In the genomic region with DNA sequence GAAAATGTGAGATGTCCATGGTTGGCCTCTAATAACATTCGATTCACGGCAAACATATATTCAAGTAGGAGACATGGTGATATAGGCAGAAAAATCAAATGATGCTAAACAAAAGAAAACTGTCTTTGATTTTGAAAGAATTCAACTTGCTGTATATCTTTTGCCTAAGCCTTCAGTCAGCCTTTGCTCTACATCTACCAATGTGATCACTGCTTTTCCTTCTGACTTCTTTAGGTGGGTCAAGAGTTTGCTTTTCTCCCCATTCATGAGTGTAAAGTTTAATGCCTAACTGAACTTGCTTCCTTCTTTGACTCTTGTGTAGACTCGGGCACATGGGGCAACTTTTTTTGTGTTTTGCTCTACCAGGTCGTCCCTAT, we compare ENCODE assay signal across 8 cellular contexts. TPM values are rescaled to one million over a fixed set of nuclear protein-coding genes. Genes with fewer than 3 reads are reported as not detected.
DNase-seq lines count a peak whose midpoint lies in the region; ATAC-seq, FAIRE-seq and TF ChIP-seq lines count a peak whose summit lies in the region.

No MANE protein-coding gene starts in this region.

- no peak for FAIRE-seq in keratinocyte (lab: Jason Lieb, UNC)

- peak overlapping the region; percentile 80 for H3K4me2 ChIP-seq in keratinocyte (ENCODE audit: control insufficient read depth, extremely low read depth, insufficient read depth, low read depth, low read length)

- H3K4me1 Mint-ChIP-seq in activated T-cell treated with anti-CD3 and anti-CD28 coated beads, Interleukin-2, amount 50 U/mL, for 4 hours (ENCODE audit: low read depth): peaks cover 9% of the 10 kb centered on the region
- peaks cover 4 to 17% of the 10 kb centered on the region in 2 donors for H3K4me1 Mint-ChIP-seq in immature natural killer cell
- H3K4me1 Mint-ChIP-seq in activated naive CD4-positive, alpha-beta T cell treated with anti-CD3 and anti-CD28 coated beads, Interleukin-2, amount 10 ng/mL, durations not matched to agents 7 days and 5 days: peaks cover 14% of the 10 kb centered on the region

- no peaks in the 10 kb centered on the region for H3K9me1 ChIP-seq in keratinocyte (ENCODE audit: control insufficient read depth, extremely low read depth, insufficient read depth, low read length)

- H3K27ac Mint-ChIP-seq in immature natural killer cell: no peak overlapping the region
- H3K27ac Mint-ChIP-seq in activated naive CD4-positive, alpha-beta T cell treated with anti-CD3 and anti-CD28 coated beads, Interleukin-2, amount 10 ng/mL, durations not matched to agents 7 days and 5 days: no peak overlapping the region

- no peak overlapping the region for H3K4me3 Mint-ChIP-seq in activated T-cell treated with anti-CD3 and anti-CD28 coated beads, Interleukin-2, amount 50 U/mL, for 4 hours
- no peak overlapping the region for H3K4me3 Mint-ChIP-seq in immature natural killer cell
- no peak overlapping the region for H3K4me3 Mint-ChIP-seq in activated naive CD4-positive, alpha-beta T cell treated with anti-CD3 and anti-CD28 coated beads, Interleukin-2, amount 10 ng/mL, durations not matched to agents 7 days and 5 days

- H3K36me3 ChIP-seq in SJCRH30 (peaks cover 12% of the 10 kb centered on the region), keratinocyte (ENCODE audit: control insufficient read depth in 2 of 2, extremely low read depth in 1 of 2, insufficient read depth in 2 of 2, low read length in 2 of 2) (peaks cover 2 to 6% of the 10 kb centered on the region in 2 experiments), upper lobe of left lung (peaks cover 0 to 32% (median 12%) of the 10 kb centered on the region in 4 donors)

- peak overlapping the region; percentile 88 for H3K4me3 ChIP-seq in SJCRH30
- H3K4me3 ChIP-seq in keratinocyte (ENCODE audit: control insufficient read depth in 2 of 3, extremely low read depth in 1 of 3, insufficient read depth in 2 of 3, low read depth in 1 of 3, low read length in 3 of 3): peak overlapping the region; percentile 77 to 82 (median 77)
- H3K4me3 ChIP-seq in upper lobe of left lung: peak overlapping the region in 3 of 4 donors; percentile 63 to 80 (median 71)

- no peaks in the 10 kb centered on the region for H3K27me3 ChIP-seq in SJCRH30
- H3K27me3 ChIP-seq in keratinocyte (ENCODE audit: control insufficient read depth, extremely low read depth, insufficient read depth, low read length): no peaks in the 10 kb centered on the region
- H3K27me3 ChIP-seq in upper lobe of left lung: no peaks in the 10 kb centered on the region

- ATAC-seq in activated T-cell treated with anti-CD3 and anti-CD28 coated beads, Interleukin-2, amount 50 U/mL, for 4 hours: peak; percentile 8 to 25
- ATAC-seq in upper lobe of left lung (ENCODE audit: low FRiP score in 2 of 2): no peak

- H3K79me2 ChIP-seq in keratinocyte (ENCODE audit: control insufficient read depth, insufficient read depth, low read length): peaks cover 34% of the 10 kb centered on the region

- CTCF ChIA-PET in activated naive CD4-positive, alpha-beta T cell treated with anti-CD3 and anti-CD28 coated beads, Interleukin-2, amount 10 ng/mL, durations not matched to agents 7 days and 5 days (lab: Charles Lee): interaction anchor here (0.6 to 3.9 kb wide), 14 partner anchors 8 to 532 kb away, joined by 3 to 13 read pairs (median 4); no protein-coding TSS in a partner anchor

- no peak for TF ChIP-seq CTCF in keratinocyte (optimal IDR thresholded peaks at IDR 0.05 in 1 of 3, IDR thresholded peaks at IDR 0.05 in 1 of 3, conservative IDR thresholded peaks at IDR 0.05 in 1 of 3; ENCODE audit: extremely low read depth in 1 of 3, insufficient read depth in 2 of 3, low read length in 3 of 3)
- no peak for TF ChIP-seq CTCF in upper lobe of left lung (IDR thresholded peaks at IDR 0.05)

- H3K9ac ChIP-seq in keratinocyte (ENCODE audit: control insufficient read depth, extremely low read depth, insufficient read depth, low read length): peak overlapping the region; percentile 72

- TF ChIP-seq EP300 in upper lobe of left lung (IDR thresholded peaks at IDR 0.05): no peak

- H3K4me1 ChIP-seq in SJCRH30: peaks cover 14% of the 10 kb centered on the region
- peaks cover 13% of the 10 kb centered on the region for H3K4me1 ChIP-seq in keratinocyte (ENCODE audit: control insufficient read depth, extremely low read depth, insufficient read depth, low read length)
- H3K4me1 ChIP-seq in upper lobe of left lung: peaks cover 21 to 28% (median 26%) of the 10 kb centered on the region in 4 donors

- TF ChIP-seq POLR2A in upper lobe of left lung (IDR thresholded peaks at IDR 0.05): no peak

- no peak for DNase-seq in activated T-cell treated with anti-CD3 and anti-CD28 coated beads, Interleukin-2, amount 50 U/mL, for 4 hours
- no peak for DNase-seq in activated T-cell treated with anti-CD3 and anti-CD28 coated beads, Interleukin-2, amount 50 U/mL, for 48 hours
- DNase-seq in SJCRH30 (no peak), keratinocyte (ENCODE audit: low read depth, low spot score) (no peak), upper lobe of left lung (no peak), immature natural killer cell (no peak), SKM-1 (lab: John Stamatoyannopoulos, UW; ENCODE audit: unreplicated experiment) (no peak)
- DNase-seq in activated naive CD4-positive, alpha-beta T cell treated with anti-CD3 and anti-CD28 coated beads, Interleukin-2, amount 10 ng/mL, durations not matched to agents 7 days and 5 days: no peak

- no peaks in the 10 kb centered on the region for H3K27me3 Mint-ChIP-seq in activated T-cell treated with anti-CD3 and anti-CD28 coated beads, Interleukin-2, amount 50 U/mL, for 4 hours (ENCODE audit: low read depth)
- H3K27me3 Mint-ChIP-seq in immature natural killer cell (ENCODE audit: low read depth in 3 of 3): peaks cover 0 to 12% (median 3%) of the 10 kb centered on the region in 3 donors
- no peaks in the 10 kb centered on the region for H3K27me3 Mint-ChIP-seq in activated naive CD4-positive, alpha-beta T cell treated with anti-CD3 and anti-CD28 coated beads, Interleukin-2, amount 10 ng/mL, durations not matched to agents 7 days and 5 days

- no peaks in the 10 kb centered on the region for H3K9me3 ChIP-seq in SJCRH30 (replicated peaks)
- no peaks in the 10 kb centered on the region for H3K9me3 ChIP-seq in keratinocyte (ENCODE audit: control insufficient read depth, low read depth, low read length)
- no peaks in the 10 kb centered on the region for H3K9me3 ChIP-seq in upper lobe of left lung

- 47 to 50% methylated on average over 4 of the region's 4 CpGs for WGBS in upper lobe of left lung, 2 donors

- peak overlapping the region; percentile 89 for H2AFZ ChIP-seq in keratinocyte (ENCODE audit: control insufficient read depth, low read length)

- dilution Hi-C loops in keratinocyte (cut with MboI; ENCODE audit: extremely low pct_ligation_motif_present, low sequenced_read_pairs): no loop called here

- H3K9me3 Mint-ChIP-seq in activated T-cell treated with anti-CD3 and anti-CD28 coated beads, Interleukin-2, amount 50 U/mL, for 4 hours: no peaks in the 10 kb centered on the region
- H3K9me3 Mint-ChIP-seq in immature natural killer cell: no peaks in the 10 kb centered on the region
- H3K9me3 Mint-ChIP-seq in activated naive CD4-positive, alpha-beta T cell treated with anti-CD3 and anti-CD28 coated beads, Interleukin-2, amount 10 ng/mL, durations not matched to agents 7 days and 5 days: peaks cover 4% of the 10 kb centered on the region

- no peaks in the 10 kb centered on the region for H4K20me1 ChIP-seq in keratinocyte (ENCODE audit: control insufficient read depth, extremely low read depth, insufficient read depth, low read length)

- H3K27ac ChIP-seq in SJCRH30: peak overlapping the region; percentile 67; the same call in 1 of the 2 replicates
- H3K27ac ChIP-seq in keratinocyte (ENCODE audit: control insufficient read depth, insufficient read depth, low read length): no peak overlapping the region
- H3K27ac ChIP-seq in upper lobe of left lung: peak overlapping the region; percentile 43 to 82 (median 64)

- peaks cover 18% of the 10 kb centered on the region for H3K36me3 Mint-ChIP-seq in activated T-cell treated with anti-CD3 and anti-CD28 coated beads, Interleukin-2, amount 50 U/mL, for 4 hours (ENCODE audit: insufficient read depth)
- peaks cover 0 to 15% (median 4%) of the 10 kb centered on the region in 3 donors for H3K36me3 Mint-ChIP-seq in immature natural killer cell
- peaks cover 29% of the 10 kb centered on the region for H3K36me3 Mint-ChIP-seq in activated naive CD4-positive, alpha-beta T cell treated with anti-CD3 and anti-CD28 coated beads, Interleukin-2, amount 10 ng/mL, durations not matched to agents 7 days and 5 days

RNA-seq across cellular contexts. Expression of a gene that starts 0.4 kb away (rescaled TPM):
- 10 to 100 TPM; 42.8 to 52.6 (median 48.7) TPM for total RNA-seq in activated T-cell treated with anti-CD3 and anti-CD28 coated beads, Interleukin-2, amount 50 U/mL, for 4 hours
- 18.1 and 25.1 TPM in 2 replicates for total RNA-seq in SJCRH30 (2014; rRNA removed; shearing (Covaris generic))
- 12.3 to 16.8 TPM (median 13.9 TPM) in 3 replicates for polyA plus RNA-seq in keratinocyte
- polyA plus RNA-seq in keratinocyte (2011; ENCODE audit: low read depth): 7.1 TPM
- polyA plus RNA-seq in keratinocyte (2011; cell fraction: cytosol; rRNA removed): 8.4 and 18.2 TPM in 2 replicates
- 17.4 and 19.1 TPM in 2 replicates for polyA plus RNA-seq in keratinocyte (2011; cell fraction: nucleus; rRNA removed)
- 15.6 and 21.0 TPM in 2 replicates for polyA plus RNA-seq in keratinocyte (2012; ENCODE audit: low replicate concordance)
- polyA minus RNA-seq in keratinocyte: 20.5 to 29.1 TPM (median 20.7 TPM) in 3 replicates
- 11.1 TPM for polyA minus RNA-seq in keratinocyte (2011; cell fraction: cytosol; rRNA and poly(A)+ RNA removed)
- 8.2 and 16.4 TPM in 2 replicates for polyA minus RNA-seq in keratinocyte (2011; cell fraction: nucleus; rRNA and poly(A)+ RNA removed)
- 10 to 100 TPM in 4 of 6 donors, 1 to 10 TPM in 2; 7.2 to 34.6 (median 18.4) TPM for total RNA-seq in upper lobe of left lung
- 10 to 100 TPM; 26.0 to 41.2 (median 33.3) TPM for polyA plus RNA-seq in immature natural killer cell

RNA-seq across cellular contexts. Expression of a gene that starts 5.7 kb away (rescaled TPM):
- total RNA-seq in activated T-cell treated with anti-CD3 and anti-CD28 coated beads, Interleukin-2, amount 50 U/mL, for 4 hours: 100 to 1,000 TPM; 261 to 286 (median 280) TPM
- total RNA-seq in SJCRH30 (2014; rRNA removed; shearing (Covaris generic)): 293 and 330 TPM in 2 replicates
- polyA plus RNA-seq in keratinocyte (178 to 184 TPM (median 178 TPM) in 3 replicates), immature natural killer cell (100 to 1,000 TPM; 419 to 713 (median 668) TPM)
- polyA plus RNA-seq in keratinocyte (2011; ENCODE audit: low read depth): 83.6 TPM
- 128 and 154 TPM in 2 replicates for polyA plus RNA-seq in keratinocyte (2011; cell fraction: cytosol; rRNA removed)
- polyA plus RNA-seq in keratinocyte (2011; cell fraction: nucleus; rRNA removed): 105 and 106 TPM in 2 replicates
- 146 and 219 TPM in 2 replicates for polyA plus RNA-seq in keratinocyte (2012; ENCODE audit: low replicate concordance)
- 104 to 165 TPM (median 129 TPM) in 3 replicates for polyA minus RNA-seq in keratinocyte
- polyA minus RNA-seq in keratinocyte (2011; cell fraction: cytosol; rRNA and poly(A)+ RNA removed): 78.1 TPM
- 19.7 and 28.8 TPM in 2 replicates for polyA minus RNA-seq in keratinocyte (2011; cell fraction: nucleus; rRNA and poly(A)+ RNA removed)
- total RNA-seq in upper lobe of left lung: 100 to 1,000 TPM; 110 to 152 (median 137) TPM

RNA-seq across cellular contexts. Expression of a gene that starts 15.7 kb away (rescaled TPM):
- 1 to 10 TPM; 6.2 to 7.6 (median 6.9) TPM for total RNA-seq in activated T-cell treated with anti-CD3 and anti-CD28 coated beads, Interleukin-2, amount 50 U/mL, for 4 hours
- 2.2 and 4.6 TPM in 2 replicates for total RNA-seq in SJCRH30 (2014; rRNA removed; shearing (Covaris generic))
- polyA plus RNA-seq in keratinocyte: 3.4 to 6.6 TPM (median 4.9 TPM) in 3 replicates
- polyA plus RNA-seq in keratinocyte (2011; ENCODE audit: low read depth): 1.4 TPM
- 0.12 and 0.49 TPM in 2 replicates for polyA plus RNA-seq in keratinocyte (2011; cell fraction: cytosol; rRNA removed)
- 45.5 and 51.0 TPM in 2 replicates for polyA plus RNA-seq in keratinocyte (2011; cell fraction: nucleus; rRNA removed)
- polyA plus RNA-seq in keratinocyte (2012; ENCODE audit: low replicate concordance): 1.5 and 4.6 TPM in 2 replicates
- 4.9 to 6.0 TPM (median 5.2 TPM) in 3 replicates for polyA minus RNA-seq in keratinocyte
- not detected for polyA minus RNA-seq in keratinocyte (2011; cell fraction: cytosol; rRNA and poly(A)+ RNA removed)
- 5.1 and 9.7 TPM in 2 replicates for polyA minus RNA-seq in keratinocyte (2011; cell fraction: nucleus; rRNA and poly(A)+ RNA removed)
- total RNA-seq in upper lobe of left lung: 10 to 100 TPM in 3 of 6 donors, 1 to 10 TPM in 3; 3.6 to 43.0 (median 10.3) TPM
- under 1 TPM in 2 of 3 donors, not detected in 1; 0.18 to 0.57 TPM for polyA plus RNA-seq in immature natural killer cell

Comparison
In these comparisons a context has a peak if more than half of its experiments do, and no peak if none do; other contexts are left out.
1. ATAC-seq: peak in activated T-cell treated with anti-CD3 and anti-CD28 coated beads, Interleukin-2, amount 50 U/mL, for 4 hours (2 of 2); none in upper lobe of left lung (0 of 2).
2. Peak in every context shown above with its lines, with median percentiles within 50 percentile points of each other: H3K4me3 ChIP-seq.